ENCODE assay signal across 19 cellular contexts in the genomic region with DNA sequence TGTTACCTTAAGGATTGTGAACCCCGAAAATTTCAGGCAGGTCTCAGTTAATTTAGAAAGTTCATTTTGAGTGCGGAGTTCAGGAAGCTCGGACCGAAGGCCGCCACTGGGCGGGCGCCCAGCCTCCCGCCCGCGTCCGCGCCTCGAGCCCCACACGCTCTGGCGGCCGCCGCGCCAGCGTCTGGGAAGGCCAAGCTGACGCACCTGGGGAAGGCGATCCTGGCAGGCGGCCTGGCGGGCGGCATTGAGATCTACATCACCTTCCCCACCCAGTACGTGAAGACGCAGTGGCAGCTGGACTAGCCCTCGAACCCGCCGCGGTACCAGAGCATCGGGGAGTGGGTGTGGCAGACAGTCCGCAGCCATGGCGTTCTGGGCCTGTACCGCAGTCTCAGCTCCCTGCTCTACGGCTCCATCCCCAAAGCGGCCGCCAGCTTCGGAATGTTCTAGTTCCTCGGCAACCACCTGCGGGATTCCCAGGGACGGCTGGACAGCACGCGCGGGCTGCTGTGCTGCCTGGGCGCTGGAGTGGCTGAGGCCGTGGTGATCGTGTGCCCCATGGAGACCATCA.
DNase-seq lines count a peak whose midpoint lies in the region; ATAC-seq and TF ChIP-seq lines count a peak whose summit lies in the region.
"Had no signal": no experiment of that assay in that cellular context is flagged by ENCODE, and none has a peak within 500 bp of the region (broad histone marks: within the 10 kb centered on the region; RNA-seq: fewer than 3 reads in every experiment).

No MANE protein-coding gene starts in this region.

- DNase-seq in H7 (peak; percentile 39), body of pancreas (peak in 3 of 4 donors; percentile 24 to 45 (median 34)), fibroblast of pulmonary artery (ENCODE audit: low read depth) (no peak), sciatic nerve (ENCODE audit: low spot score) (no peak), NCI-H146 treated with DMSO at 0.1 percent for 48 hours (lab: John Stamatoyannopoulos, UW; ENCODE audit: unreplicated experiment) (no peak), ureter (ENCODE audit: low spot score) (no peak), mucosa of gallbladder (ENCODE audit: low spot score) (no peak)
- DNase-seq: activated CD4-positive, alpha-beta T cell treated with anti-CD3 and anti-CD28 coated beads, Interleukin-2, amount 50 U/mL, for 4 hours; activated CD4-positive, CD25-positive, alpha-beta regulatory T cell; effector memory CD8-positive, alpha-beta T cell; esophagus squamous epithelium; HFFc6; MG63; NCI-H2081; stimulated activated CD4-positive, alpha-beta T cell treated with anti-CD3 and anti-CD28 coated beads, Interleukin-4, amount 100 ng/mL, for 24 hours; stimulated activated naive B cell treated with anti-CD40 and anti-IgM and Interleukin-4, amounts not matched to agents 10 μg/mL and 1 μg/mL and 100 μg/mL, for 72 hours had no signal

- no peak overlapping the region for H3K27ac ChIP-seq in body of pancreas
- H3K27ac ChIP-seq: C4-2B, esophagus squamous epithelium, thyroid gland had no signal

- ATAC-seq in body of pancreas (peak; percentile 50), sciatic nerve (peak; percentile 51), GM18858 (IDR thresholded peaks at IDR 0.05; ENCODE audit: unreplicated experiment) (no peak)
- ATAC-seq: effector memory CD8-positive, alpha-beta T cell; stimulated activated naive B cell treated with anti-CD40 and anti-IgM and Interleukin-4, amounts not matched to agents 10 μg/mL and 1 μg/mL and 100 μg/mL, for 72 hours had no signal

- intact Hi-C loops in body of pancreas (cut with DNase I) (no loop called here), sciatic nerve (cut with DNase I) (loop anchor here (5.0 kb wide), 1 partner anchor 77 kb away; the partner anchor contains the start of gene CCDC83)

- TF ChIP-seq POLR2A in body of pancreas (IDR thresholded peaks at IDR 0.05), result no peak

- TF ChIP-seq CTCF in body of pancreas (IDR thresholded peaks at IDR 0.05), result no peak
- no peak for TF ChIP-seq CTCF in fibroblast of pulmonary artery (IDR thresholded peaks at IDR 0.05; ENCODE audit: low read length, missing control alignments)

- H3K27me3 ChIP-seq in H7 (ENCODE audit: control insufficient read depth, insufficient read depth, low read length), result peaks cover 4% of the 10 kb centered on the region
- no peaks in the 10 kb centered on the region for H3K27me3 ChIP-seq in body of pancreas
- H3K27me3 ChIP-seq: MG63, thyroid gland had no signal

- WGBS in body of pancreas, 2 donors, result 28 to 46% methylated on average over 20 to 47 of the region's 47 CpGs

- H3K4me1 ChIP-seq in body of pancreas, result no peaks in the 10 kb centered on the region
- H3K4me1 ChIP-seq: thyroid gland had no signal

- no peaks in the 10 kb centered on the region for H3K9me3 ChIP-seq in body of pancreas
- H3K9me3 ChIP-seq: esophagus squamous epithelium, MG63, thyroid gland had no signal

- H3K4me3 ChIP-seq in H7 (ENCODE audit: insufficient read depth, low read depth, low read length), result no peak overlapping the region; the same call in 1 of the 2 replicates
- no peak overlapping the region for H3K4me3 ChIP-seq in body of pancreas
- peak overlapping the region; percentile 10 for H3K4me3 ChIP-seq in fibroblast of pulmonary artery (replicated peaks; ENCODE audit: low read depth, low read length)
- H3K4me3 ChIP-seq: MG63, thyroid gland had no signal

- H3K36me3 ChIP-seq in H7 (replicated peaks; ENCODE audit: control insufficient read depth, insufficient read depth, low read length) (no peaks in the 10 kb centered on the region), body of pancreas (replicated peaks in 1 of 2; ENCODE audit: insufficient read depth in 1 of 2, low read depth in 2 of 2) (no peaks in the 10 kb centered on the region)
- H3K36me3 ChIP-seq: esophagus squamous epithelium, MG63, thyroid gland had no signal

Comparison
In these comparisons a context has a peak if more than half of its experiments do, and no peak if none do; other contexts are left out.
1. DNase-seq: peak in H7 (single experiment) and body of pancreas (3 of 4); none in fibroblast of pulmonary artery (single experiment), sciatic nerve (single experiment), NCI-H146 treated with DMSO at 0.1 percent for 48 hours (single experiment), ureter (single experiment) and mucosa of gallbladder (single experiment).